ENCODE assay signal across 15 cellular contexts in the genomic region with DNA sequence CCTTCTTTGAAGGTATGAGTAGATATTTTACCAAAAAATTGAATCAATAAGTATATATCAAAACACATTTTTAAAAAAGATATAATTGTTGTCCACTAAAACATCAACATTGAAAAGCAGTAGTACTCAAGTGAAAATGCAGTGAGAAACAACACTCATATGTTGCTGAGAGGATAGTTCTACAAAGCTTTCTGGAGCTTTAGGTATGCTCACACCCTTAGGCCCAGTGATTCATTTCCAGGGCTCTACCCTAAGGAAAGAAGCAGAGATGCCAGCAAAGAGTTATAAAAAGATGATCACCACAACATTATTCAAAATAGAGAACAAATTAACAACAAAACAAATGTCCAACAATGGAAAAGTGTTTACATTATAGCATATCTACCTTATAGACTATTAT.
"Had no signal": no experiment of that assay in that cellular context is flagged by ENCODE, and none has a peak within 500 bp of the region (broad histone marks: within the 10 kb centered on the region; RNA-seq: fewer than 3 reads in every experiment).

No MANE protein-coding gene starts in this region.

- H3K27ac ChIP-seq: upper lobe of left lung had no signal

- H3K27me3 ChIP-seq: upper lobe of left lung had no signal

- H3K9me3 ChIP-seq: upper lobe of left lung had no signal

- H3K4me3 ChIP-seq: lung, smooth muscle cell, upper lobe of left lung had no signal

- H3K4me2 ChIP-seq: smooth muscle cell had no signal

- DNase-seq: activated CD4-positive, alpha-beta T cell treated with anti-CD3 and anti-CD28 coated beads for 4 hours; activated CD8-positive, alpha-beta memory T cell treated with anti-CD3 and anti-CD28 coated beads for 24 hours; activated naive CD8-positive, alpha-beta T cell treated with anti-CD3 and anti-CD28 coated beads, Interleukin-2, amount 10 ng/mL, durations not matched to agents 7 days and 5 days; aorta; cerebellar nuclear complex; effector memory CD4-positive, alpha-beta T cell; nephron progenitor cell; occipital lobe; right cardiac atrium; stimulated activated naive CD8-positive, alpha-beta T cell treated with anti-CD3 and anti-CD28 coated beads, Interleukin-15, amount 100 ng/mL, for 72 hours; T-helper 17 cell; upper lobe of left lung had no signal

- FAIRE-seq: islet of Langerhans had no signal

- H3K36me3 ChIP-seq: upper lobe of left lung had no signal
